31 cellular contexts compared by ENCODE assay signal in the genomic region with DNA sequence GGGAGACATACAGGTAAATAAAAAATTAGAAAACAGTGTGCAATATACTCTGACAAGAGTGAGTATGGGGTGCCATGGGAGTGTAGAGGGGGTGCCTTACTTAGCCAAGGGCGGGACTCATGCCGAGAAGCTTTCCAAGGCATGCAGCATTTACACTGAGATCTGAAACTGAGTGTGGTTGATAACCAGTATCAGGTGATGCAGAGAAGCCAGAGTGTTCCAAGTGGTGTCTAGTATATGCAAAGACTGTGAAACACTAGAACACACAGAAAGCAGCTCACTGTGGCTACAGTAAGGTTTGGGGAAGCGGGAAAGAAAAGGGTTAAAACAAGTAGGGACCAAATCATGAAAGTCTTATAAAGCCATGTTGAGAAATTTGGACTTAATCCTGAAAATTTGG.
"Had no signal": no experiment of that assay in that cellular context is flagged by ENCODE, and none has a peak within 500 bp of the region (broad histone marks: within the 10 kb centered on the region; RNA-seq: fewer than 3 reads in every experiment).

No MANE protein-coding gene starts in this region.

- ATAC-seq: activated CD8-positive, alpha-beta memory T cell treated with anti-CD3 and anti-CD28 coated beads, Interleukin-2, amount 10 ng/mL, durations not matched to agents 7 days and 5 days; activated naive CD8-positive, alpha-beta T cell treated with anti-CD3 and anti-CD28 coated beads, Interleukin-2, amount 50 U/mL, for 24 hours; Right ventricle myocardium inferior; SK-N-SH treated with all-trans-retinoic acid at 6 μM for 48 hours; T-cell had no signal

- DNase-seq: activated CD4-positive, alpha-beta memory T cell treated with anti-CD3 and anti-CD28 coated beads, Interleukin-2, amount 10 ng/mL, durations not matched to agents 7 days and 5 days; activated CD4-positive, alpha-beta T cell treated with anti-CD3 and anti-CD28 coated beads for 1 hour; activated CD4-positive, alpha-beta T cell treated with anti-CD3 and anti-CD28 coated beads for 48 hours; activated CD4-positive, CD25-positive, alpha-beta regulatory T cell; activated CD8-positive, alpha-beta memory T cell treated with anti-CD3 and anti-CD28 coated beads for 24 hours; activated CD8-positive, alpha-beta memory T cell treated with anti-CD3 and anti-CD28 coated beads, Interleukin-2, amount 10 ng/mL, durations not matched to agents 7 days and 5 days; activated CD8-positive, alpha-beta memory T cell treated with anti-CD3 and anti-CD28 coated beads, Interleukin-2, amount 50 U/mL, for 48 hours; activated effector memory CD4-positive, alpha-beta T cell treated with Interleukin-2 at 50 U/mL for 16 hours; activated naive CD4-positive, alpha-beta T cell treated with anti-CD3 and anti-CD28 coated beads, Interleukin-2, amount 10 ng/mL, durations not matched to agents 7 days and 5 days; activated naive CD8-positive, alpha-beta T cell treated with anti-CD3 and anti-CD28 coated beads, Interleukin-2, amount 50 U/mL, for 24 hours; activated T-cell treated with anti-CD3 and anti-CD28 coated beads, Interleukin-2, amount 50 U/mL, for 48 hours; anterior cingulate cortex; caudate nucleus; cerebellar nuclear complex; cortex of kidney; MV-4-11; NCI-H1092; NCI-H1436 treated with DMSO at 0.1 percent for 48 hours; NCI-H1694 treated with DMSO at 0.1 percent for 48 hours; NCI-H2081; NCI-H345; NCI-H524 treated with DMSO at 0.1 percent for 48 hours; NK-92 treated with Interleukin-12 subunit alpha and Interleukin-12 subunit beta, amount 100 ng/mL, for 24 hours; PC-9; SIG-M5; T-cell; T-helper 2 cell; T-helper 9 cell; WERI-Rb-1 had no signal
